Comparison of ENCODE assay signal across 15 cellular contexts in the genomic region with DNA sequence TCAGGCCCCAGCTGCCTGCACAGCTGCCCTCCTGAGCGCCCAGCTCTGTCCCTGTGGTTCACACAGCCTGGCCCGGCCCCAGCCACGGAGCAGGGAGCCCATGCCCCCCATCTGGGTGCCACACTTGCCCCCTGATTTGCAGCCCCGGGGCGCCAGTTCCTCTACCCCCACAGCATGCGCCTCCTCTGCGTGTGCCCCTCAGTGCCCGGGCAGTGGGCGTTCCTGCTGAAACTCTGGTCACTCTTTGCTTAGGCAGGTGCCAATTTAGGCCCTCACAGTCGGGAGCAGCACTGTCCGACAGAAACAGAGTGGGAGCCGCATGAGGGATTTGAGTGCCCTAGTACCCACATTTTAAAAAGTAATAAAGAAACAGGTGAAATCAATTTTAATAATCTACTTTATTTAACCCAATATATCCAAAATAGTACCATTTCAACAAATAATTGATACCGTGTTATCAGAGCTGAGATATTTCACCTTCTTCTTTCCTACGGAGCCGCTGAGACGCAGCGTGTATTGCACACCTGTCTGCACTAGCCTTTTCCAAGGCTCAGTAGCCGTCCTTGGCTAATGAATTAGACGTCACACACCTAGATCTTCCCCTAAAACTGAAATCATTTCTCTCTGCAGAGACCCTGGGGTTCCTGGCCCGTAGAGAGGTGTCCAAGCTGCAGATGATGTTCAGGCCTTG.
DNase-seq lines count a peak whose midpoint lies in the region; ATAC-seq and TF ChIP-seq lines count a peak whose summit lies in the region.
"Had no signal": no experiment of that assay in that cellular context is flagged by ENCODE, and none has a peak within 500 bp of the region (broad histone marks: within the 10 kb centered on the region; RNA-seq: fewer than 3 reads in every experiment).

No MANE protein-coding gene starts in this region.

- ATAC-seq in CD8-positive, alpha-beta T cell, result no peak
- ATAC-seq: activated T-helper 17 cell treated with anti-CD3 and anti-CD28 coated beads, Interleukin-2, amount 50 U/mL, for 72 hours; GM12878 had no signal

- H3K27ac ChIP-seq in HUES6 (ENCODE audit: low read depth, low read length) (no peak overlapping the region), mesodermal cell (ENCODE audit: low read depth, low read length, severe bottlenecking) (peak overlapping the region; percentile 76), stomach (peak overlapping the region; percentile 84 to 93 (median 89))
- H3K27ac ChIP-seq in CD8-positive, alpha-beta T cell (ENCODE audit: low read depth, low read length), result no peak overlapping the region

- no peak for TF ChIP-seq CTCF in stomach (IDR thresholded peaks at IDR 0.05)
- TF ChIP-seq CTCF in CD8-positive, alpha-beta T cell (IDR thresholded peaks at IDR 0.05), result no peak

- H3K4me3 Mint-ChIP-seq in dendritic cell treated with granulocyte-macrophage colony-stimulating factor and Interleukin-4, amounts not matched to agents 40 ng/mL and 50 ng/mL, for 4 days, result no peak overlapping the region
- H3K4me3 Mint-ChIP-seq in CD8-positive, alpha-beta T cell, result no peak overlapping the region
- no peak overlapping the region for H3K4me3 Mint-ChIP-seq in activated CD4-positive, alpha-beta memory T cell treated with anti-CD3 and anti-CD28 coated beads, Interleukin-2, amount 10 ng/mL, durations not matched to agents 7 days and 5 days
- H3K4me3 Mint-ChIP-seq: activated CD4-positive, alpha-beta T cell treated with anti-CD3 and anti-CD28 coated beads, Interleukin-2, amount 10 ng/mL, durations not matched to agents 24 days and 14 days; activated T-helper 17 cell treated with anti-CD3 and anti-CD28 coated beads, Interleukin-2, amount 50 U/mL, for 72 hours had no signal

- no peak for TF ChIP-seq POLR2A in stomach (IDR thresholded peaks at IDR 0.05)

- H3K9me3 Mint-ChIP-seq in dendritic cell treated with granulocyte-macrophage colony-stimulating factor and Interleukin-4, amounts not matched to agents 40 ng/mL and 50 ng/mL, for 4 days, result no peaks in the 10 kb centered on the region
- H3K9me3 Mint-ChIP-seq in CD8-positive, alpha-beta T cell, result no peaks in the 10 kb centered on the region
- H3K9me3 Mint-ChIP-seq in activated CD4-positive, alpha-beta memory T cell treated with anti-CD3 and anti-CD28 coated beads, Interleukin-2, amount 10 ng/mL, durations not matched to agents 7 days and 5 days, result no peaks in the 10 kb centered on the region
- H3K9me3 Mint-ChIP-seq: activated CD4-positive, alpha-beta T cell treated with anti-CD3 and anti-CD28 coated beads, Interleukin-2, amount 10 ng/mL, durations not matched to agents 24 days and 14 days; activated T-helper 17 cell treated with anti-CD3 and anti-CD28 coated beads, Interleukin-2, amount 50 U/mL, for 72 hours had no signal

- no peaks in the 10 kb centered on the region for H3K9me3 ChIP-seq in HUES6 (ENCODE audit: control insufficient read depth, insufficient read depth, low read depth, low read length)
- H3K9me3 ChIP-seq in mesodermal cell (ENCODE audit: control insufficient read depth, low read length), result no peaks in the 10 kb centered on the region
- H3K9me3 ChIP-seq in stomach, result no peaks in the 10 kb centered on the region
- no peaks in the 10 kb centered on the region for H3K9me3 ChIP-seq in CD8-positive, alpha-beta T cell (ENCODE audit: low read length)
- H3K9me3 ChIP-seq: BLaER1 treated with 17β-estradiol and CSF1 and Interleukin-3, amounts not matched to agents 10 nM and 100 nM; left ventricle myocardium inferior had no signal

- POLR2A ChIA-PET in CD8-positive, alpha-beta T cell (lab: Charles Lee), result interaction anchor here (1.0 kb wide), 1 partner anchor 13 kb away, joined by 3 read pairs; no protein-coding TSS in a partner anchor
- POLR2A ChIA-PET in activated CD4-positive, alpha-beta memory T cell treated with anti-CD3 and anti-CD28 coated beads, Interleukin-2, amount 10 ng/mL, durations not matched to agents 7 days and 5 days (lab: Charles Lee), result no interaction called here

- CTCF ChIA-PET in CD8-positive, alpha-beta T cell (lab: Charles Lee), result no interaction called here
- CTCF ChIA-PET in activated CD4-positive, alpha-beta memory T cell treated with anti-CD3 and anti-CD28 coated beads, Interleukin-2, amount 10 ng/mL, durations not matched to agents 7 days and 5 days (lab: Charles Lee), result no interaction called here

- H3K36me3 Mint-ChIP-seq in dendritic cell treated with granulocyte-macrophage colony-stimulating factor and Interleukin-4, amounts not matched to agents 40 ng/mL and 50 ng/mL, for 4 days (ENCODE audit: low read depth), result peaks cover 60% of the 10 kb centered on the region
- peaks cover 30% of the 10 kb centered on the region for H3K36me3 Mint-ChIP-seq in CD8-positive, alpha-beta T cell
- H3K36me3 Mint-ChIP-seq in activated CD4-positive, alpha-beta memory T cell treated with anti-CD3 and anti-CD28 coated beads, Interleukin-2, amount 10 ng/mL, durations not matched to agents 7 days and 5 days (ENCODE audit: low read depth), result no peaks in the 10 kb centered on the region

- H3K36me3 ChIP-seq in HUES6 (ENCODE audit: control insufficient read depth, insufficient read depth, low read length) (peaks cover 8% of the 10 kb centered on the region; the same call in 1 of the 2 replicates), mesodermal cell (ENCODE audit: control insufficient read depth, insufficient read depth, low read length) (peaks cover 85% of the 10 kb centered on the region), stomach (peaks cover 0 to 17% (median 8%) of the 10 kb centered on the region in 4 donors)
- H3K36me3 ChIP-seq in CD8-positive, alpha-beta T cell (ENCODE audit: insufficient read depth, low read length), result peaks cover 8% of the 10 kb centered on the region
- H3K36me3 ChIP-seq: left ventricle myocardium inferior had no signal

- H3K9ac ChIP-seq in HUES6 (ENCODE audit: low read length), result peak overlapping the region; percentile 5

- no peak for TF ChIP-seq EP300 in stomach (IDR thresholded peaks at IDR 0.05)

- H3K4me1 Mint-ChIP-seq in dendritic cell treated with granulocyte-macrophage colony-stimulating factor and Interleukin-4, amounts not matched to agents 40 ng/mL and 50 ng/mL, for 4 days (ENCODE audit: low read depth), result peaks cover 33% of the 10 kb centered on the region
- peaks cover 2% of the 10 kb centered on the region for H3K4me1 Mint-ChIP-seq in CD8-positive, alpha-beta T cell (ENCODE audit: low read depth)
- H3K4me1 Mint-ChIP-seq in activated CD4-positive, alpha-beta memory T cell treated with anti-CD3 and anti-CD28 coated beads, Interleukin-2, amount 10 ng/mL, durations not matched to agents 7 days and 5 days, result no peaks in the 10 kb centered on the region
- H3K4me1 Mint-ChIP-seq: activated CD4-positive, alpha-beta T cell treated with anti-CD3 and anti-CD28 coated beads, Interleukin-2, amount 10 ng/mL, durations not matched to agents 24 days and 14 days; activated T-helper 17 cell treated with anti-CD3 and anti-CD28 coated beads, Interleukin-2, amount 50 U/mL, for 72 hours had no signal

- H3K4me3 ChIP-seq in HUES6 (ENCODE audit: low read depth, low read length) (no peak overlapping the region), mesodermal cell (ENCODE audit: extremely low read depth, insufficient read depth, low read length, poor library complexity, severe bottlenecking) (no peak overlapping the region), stomach (no peak overlapping the region)
- no peak overlapping the region for H3K4me3 ChIP-seq in CD8-positive, alpha-beta T cell (ENCODE audit: low read depth, low read length)
- H3K4me3 ChIP-seq: BLaER1 treated with 17β-estradiol and CSF1 and Interleukin-3, amounts not matched to agents 10 nM and 100 nM; GM12878; left ventricle myocardium inferior had no signal

- H3K4me1 ChIP-seq in HUES6 (ENCODE audit: control insufficient read depth, insufficient read depth, low read length), result peaks cover 24% of the 10 kb centered on the region
- peaks cover 45% of the 10 kb centered on the region for H3K4me1 ChIP-seq in mesodermal cell (ENCODE audit: control insufficient read depth, insufficient read depth, low read length, poor library complexity, severe bottlenecking)
- peaks cover 59 to 79% (median 68%) of the 10 kb centered on the region in 4 donors for H3K4me1 ChIP-seq in stomach
- no peaks in the 10 kb centered on the region for H3K4me1 ChIP-seq in CD8-positive, alpha-beta T cell (ENCODE audit: insufficient read depth, low read length)

- intact Hi-C loops in dendritic cell treated with granulocyte-macrophage colony-stimulating factor and Interleukin-4, amounts not matched to agents 40 ng/mL and 50 ng/mL, for 4 days (cut with micrococcal nuclease), result no loop called here
- intact Hi-C loops in stomach (cut with DNase I; ENCODE audit: low total_unique reads), result no loop called here
- intact Hi-C loops in CD8-positive, alpha-beta T cell (cut with DNase I, micrococcal nuclease), result no loop called here

- no peaks in the 10 kb centered on the region for H3K27me3 Mint-ChIP-seq in dendritic cell treated with granulocyte-macrophage colony-stimulating factor and Interleukin-4, amounts not matched to agents 40 ng/mL and 50 ng/mL, for 4 days
- H3K27me3 Mint-ChIP-seq in CD8-positive, alpha-beta T cell (ENCODE audit: low read depth), result no peaks in the 10 kb centered on the region
- no peaks in the 10 kb centered on the region for H3K27me3 Mint-ChIP-seq in activated CD4-positive, alpha-beta memory T cell treated with anti-CD3 and anti-CD28 coated beads, Interleukin-2, amount 10 ng/mL, durations not matched to agents 7 days and 5 days
- H3K27me3 Mint-ChIP-seq: activated CD4-positive, alpha-beta T cell treated with anti-CD3 and anti-CD28 coated beads, Interleukin-2, amount 10 ng/mL, durations not matched to agents 24 days and 14 days; activated T-helper 17 cell treated with anti-CD3 and anti-CD28 coated beads, Interleukin-2, amount 50 U/mL, for 72 hours had no signal

- no peaks in the 10 kb centered on the region for H3K27me3 ChIP-seq in HUES6 (ENCODE audit: control insufficient read depth, insufficient read depth, low read length)
- no peaks in the 10 kb centered on the region for H3K27me3 ChIP-seq in stomach
- H3K27me3 ChIP-seq in CD8-positive, alpha-beta T cell (ENCODE audit: insufficient read depth, low read length), result no peaks in the 10 kb centered on the region
- H3K27me3 ChIP-seq: BLaER1 treated with 17β-estradiol and CSF1 and Interleukin-3, amounts not matched to agents 10 nM and 100 nM had no signal

- 95 to 97% methylated on average over 16 to 17 of the region's 20 CpGs for WGBS in mesodermal cell (ENCODE audit: insufficient coverage in 2 of 2), 2 experiments
- WGBS in stomach, 5 donors, result 48 to 62% (median 55%) methylated on average over 11 to 20 of the region's 20 CpGs

- DNase-seq in stomach (no peak), T-helper 9 cell (no peak), NCI-H1417 treated with DMSO at 0.1 percent for 48 hours (lab: John Stamatoyannopoulos, UW) (no peak)
- DNase-seq in CD8-positive, alpha-beta T cell, result no peak
- DNase-seq in activated CD4-positive, alpha-beta memory T cell treated with anti-CD3 and anti-CD28 coated beads, Interleukin-2, amount 10 ng/mL, durations not matched to agents 7 days and 5 days, result no peak
- DNase-seq: activated CD4-positive, alpha-beta T cell treated with anti-CD3 and anti-CD28 coated beads, Interleukin-2, amount 10 ng/mL, durations not matched to agents 24 days and 14 days; KBM-7; NCI-H146 had no signal

- H3K27ac Mint-ChIP-seq in dendritic cell treated with granulocyte-macrophage colony-stimulating factor and Interleukin-4, amounts not matched to agents 40 ng/mL and 50 ng/mL, for 4 days, result peak overlapping the region; percentile 56
- H3K27ac Mint-ChIP-seq in CD8-positive, alpha-beta T cell, result no peak overlapping the region
- no peak overlapping the region for H3K27ac Mint-ChIP-seq in activated CD4-positive, alpha-beta memory T cell treated with anti-CD3 and anti-CD28 coated beads, Interleukin-2, amount 10 ng/mL, durations not matched to agents 7 days and 5 days
- H3K27ac Mint-ChIP-seq: activated CD4-positive, alpha-beta T cell treated with anti-CD3 and anti-CD28 coated beads, Interleukin-2, amount 10 ng/mL, durations not matched to agents 24 days and 14 days; activated T-helper 17 cell treated with anti-CD3 and anti-CD28 coated beads, Interleukin-2, amount 50 U/mL, for 72 hours had no signal

Comparison
In these comparisons a context has a peak if more than half of its experiments do, and no peak if none do; other contexts are left out.
1. H3K27ac ChIP-seq: peak in mesodermal cell (single experiment) and stomach (5 of 5); none in HUES6 (single experiment) and CD8-positive, alpha-beta T cell (single experiment).